ENCODE assay signal across 24 cellular contexts in the genomic region with DNA sequence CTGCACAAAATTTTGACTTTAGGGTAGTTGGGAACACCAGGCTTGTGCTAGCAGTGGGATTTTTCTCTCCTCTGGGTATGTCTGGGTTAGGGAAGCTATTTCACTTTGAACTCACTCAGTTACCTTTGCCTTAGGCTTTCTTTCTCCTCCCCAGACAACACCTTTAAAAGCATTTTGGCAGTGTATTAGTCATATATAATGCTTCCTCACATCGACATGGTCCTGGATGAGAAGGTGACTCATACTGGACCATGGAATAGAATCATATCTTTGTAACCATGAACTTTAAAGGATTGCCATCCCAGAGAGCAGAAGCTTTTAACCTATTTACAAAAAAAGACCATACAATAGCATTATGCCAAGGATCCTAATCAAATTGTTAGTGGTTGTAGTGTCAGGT. TPM values are rescaled to one million over a fixed set of nuclear protein-coding genes. Genes with fewer than 3 reads are reported as not detected.
DNase-seq lines count a peak whose midpoint lies in the region; ATAC-seq and TF ChIP-seq lines count a peak whose summit lies in the region.
"Had no signal": no experiment of that assay in that cellular context is flagged by ENCODE, and none has a peak within 500 bp of the region (broad histone marks: within the 10 kb centered on the region; RNA-seq: fewer than 3 reads in every experiment).

No MANE protein-coding gene starts in this region.

- H3K4me1 Mint-ChIP-seq in activated T-cell treated with anti-CD3 and anti-CD28 coated beads, Interleukin-2, amount 50 U/mL, for 4 hours (ENCODE audit: low read depth): peaks cover 4% of the 10 kb centered on the region

- H3K36me3 ChIP-seq in PC-3 (ENCODE audit: low read depth, low read length) (no peaks in the 10 kb centered on the region), esophagus muscularis mucosa (no peaks in the 10 kb centered on the region), smooth muscle cell (ENCODE audit: low read depth) (no peaks in the 10 kb centered on the region)
- H3K36me3 ChIP-seq: Peyer's patch had no signal

- WGBS in esophagus muscularis mucosa: 33% methylated on average over 1 of the region's 1 CpG
- 26% methylated on average over 1 of the region's 1 CpG for WGBS in smooth muscle cell (ENCODE audit: low lambda C conversion rate)

- TF ChIP-seq CTCF in PC-3 (conservative IDR thresholded peaks at IDR 0.05; ENCODE audit: low read depth, low read length): no peak
- TF ChIP-seq CTCF in esophagus muscularis mucosa (IDR thresholded peaks at IDR 0.05): no peak
- TF ChIP-seq CTCF in smooth muscle cell (IDR thresholded peaks at IDR 0.05; ENCODE audit: borderline replicate concordance, insufficient read depth, poor library complexity, severe bottlenecking): no peak

- DNase-seq in PC-3 (peak; percentile 56), SW480 (ENCODE audit: low spot score) (peak; percentile 55), esophagus muscularis mucosa (ENCODE audit: extremely low spot score) (peak; percentile 26), smooth muscle cell (lab: John Stamatoyannopoulos, UW; ENCODE audit: unreplicated experiment) (no peak), cardiac septum (ENCODE audit: low spot score) (no peak), activated gamma-delta T cell (lab: John Stamatoyannopoulos, UW) (no peak)
- no peak for DNase-seq in activated T-cell treated with anti-CD3 and anti-CD28 coated beads, Interleukin-2, amount 50 U/mL, for 4 hours
- DNase-seq: AML-193; C1 segment of cervical spinal cord; CD8-positive, alpha-beta T cell; DMS53; EL; KBM-7; NCI-H1092 treated with DMSO at 0.1 percent for 48 hours; NCI-H1436 treated with DMSO at 0.1 percent for 48 hours; NCI-H1930; NCI-H345; NCI-H524; NCI-H774; NK-92 treated with Interleukin-12 subunit alpha and Interleukin-12 subunit beta, amount 100 ng/mL, for 24 hours; Peyer's patch; Right ventricle myocardium superior had no signal

- H3K4me1 ChIP-seq in PC-3 (ENCODE audit: insufficient read depth, low read length): no peaks in the 10 kb centered on the region
- peaks cover 0 to 36% (median 35%) of the 10 kb centered on the region in 4 donors for H3K4me1 ChIP-seq in esophagus muscularis mucosa
- H3K4me1 ChIP-seq in smooth muscle cell (ENCODE audit: low read depth): no peaks in the 10 kb centered on the region
- H3K4me1 ChIP-seq: Peyer's patch had no signal

- CTCF ChIA-PET in PC-3 (lab: Charles Lee): no interaction called here

- H3K27ac ChIP-seq in PC-3 (ENCODE audit: low read length) (no peak overlapping the region), esophagus muscularis mucosa (replicated peaks in 1 of 4) (no peak overlapping the region), smooth muscle cell (ENCODE audit: low read depth) (peak overlapping the region; percentile 68)
- H3K27ac ChIP-seq: Peyer's patch, SK-N-MC had no signal

- H3K36me3 Mint-ChIP-seq in activated T-cell treated with anti-CD3 and anti-CD28 coated beads, Interleukin-2, amount 50 U/mL, for 4 hours (ENCODE audit: insufficient read depth): no peaks in the 10 kb centered on the region
- H3K36me3 Mint-ChIP-seq: CD8-positive, alpha-beta T cell had no signal

- H3K9me3 ChIP-seq in PC-3 (ENCODE audit: low read length): no peaks in the 10 kb centered on the region
- no peaks in the 10 kb centered on the region for H3K9me3 ChIP-seq in esophagus muscularis mucosa
- H3K9me3 ChIP-seq in smooth muscle cell (replicated peaks; ENCODE audit: low read depth): no peaks in the 10 kb centered on the region
- H3K9me3 ChIP-seq: Peyer's patch had no signal

- no peak overlapping the region for H3K4me3 ChIP-seq in PC-3 (ENCODE audit: low read length)
- no peak overlapping the region for H3K4me3 ChIP-seq in esophagus muscularis mucosa
- H3K4me3 ChIP-seq in smooth muscle cell: no peak overlapping the region
- H3K4me3 ChIP-seq: Peyer's patch, SK-N-MC had no signal

- POLR2A ChIA-PET in PC-3 (lab: Charles Lee; ENCODE audit: unreplicated experiment): no interaction called here

- no peaks in the 10 kb centered on the region for H3K79me2 ChIP-seq in PC-3 (ENCODE audit: low read length)
- peaks cover 3% of the 10 kb centered on the region for H3K79me2 ChIP-seq in smooth muscle cell (ENCODE audit: low read depth)

- ATAC-seq in PC-3: peak; percentile 46; the same call in 1 of the 2 replicates
- no peak for ATAC-seq in activated T-cell treated with anti-CD3 and anti-CD28 coated beads, Interleukin-2, amount 50 U/mL, for 4 hours
- ATAC-seq: CD8-positive, alpha-beta T cell; HCT116 had no signal

- H4K20me1 ChIP-seq in PC-3 (ENCODE audit: low read length) (no peaks in the 10 kb centered on the region), smooth muscle cell (ENCODE audit: low read depth) (no peaks in the 10 kb centered on the region)

- H3K4me3 Mint-ChIP-seq in activated T-cell treated with anti-CD3 and anti-CD28 coated beads, Interleukin-2, amount 50 U/mL, for 4 hours: no peak overlapping the region
- H3K4me3 Mint-ChIP-seq: CD8-positive, alpha-beta T cell had no signal

- intact Hi-C loops in PC-3 (cut with micrococcal nuclease) (loop anchor here (10.0 kb wide), 1 partner anchor 71 kb away; no protein-coding TSS in a partner anchor), esophagus muscularis mucosa (cut with DNase I) (no loop called here), cardiac septum (cut with DNase I) (no loop called here)

- no TSS peak for BruUV-seq in PC-3 (replicated peaks; lab: Mats Ljungman, UMichigan)

- peaks cover 61% of the 10 kb centered on the region for H3K27me3 Mint-ChIP-seq in activated T-cell treated with anti-CD3 and anti-CD28 coated beads, Interleukin-2, amount 50 U/mL, for 4 hours (ENCODE audit: low read depth)

- TF ChIP-seq EP300 in esophagus muscularis mucosa (IDR thresholded peaks at IDR 0.05): no peak

- no peaks in the 10 kb centered on the region for H3K9me2 ChIP-seq in PC-3 (replicated peaks; ENCODE audit: low read length)

- H3K9me3 Mint-ChIP-seq in activated T-cell treated with anti-CD3 and anti-CD28 coated beads, Interleukin-2, amount 50 U/mL, for 4 hours: no peaks in the 10 kb centered on the region
- H3K9me3 Mint-ChIP-seq: CD8-positive, alpha-beta T cell had no signal

- H3K27me3 ChIP-seq in PC-3 (ENCODE audit: low read length) (peaks cover 93% of the 10 kb centered on the region), esophagus muscularis mucosa (peaks cover 0 to 22% (median 0%) of the 10 kb centered on the region in 4 donors), smooth muscle cell (ENCODE audit: low read depth) (peaks cover 48% of the 10 kb centered on the region)
- H3K27me3 ChIP-seq: Peyer's patch had no signal

- H3K4me2 ChIP-seq in PC-3 (ENCODE audit: low read length): no peak overlapping the region
- peak overlapping the region; percentile 12 for H3K4me2 ChIP-seq in smooth muscle cell

- no peak for TF ChIP-seq POLR2A in esophagus muscularis mucosa (IDR thresholded peaks at IDR 0.05; ENCODE audit: low read depth)

- H3K9ac ChIP-seq in PC-3 (ENCODE audit: low read length) (no peak overlapping the region), smooth muscle cell (ENCODE audit: low read depth) (no peak overlapping the region)

- H3F3A ChIP-seq in PC-3 (ENCODE audit: low read length, unreplicated experiment) (no peaks in the 10 kb centered on the region), smooth muscle cell (ENCODE audit: low read depth) (no peaks in the 10 kb centered on the region)

- no peak overlapping the region for H2AFZ ChIP-seq in PC-3 (ENCODE audit: low read length)
- H2AFZ ChIP-seq in smooth muscle cell (ENCODE audit: low read depth): no peak overlapping the region

RNA-seq across cellular contexts. Expression of a gene that starts 2.7 kb away (rescaled TPM):
- total RNA-seq in PC-3 (2014; rRNA removed) (not detected in 2 replicates), esophagus muscularis mucosa (1 to 10 TPM; 3.7 to 7.2 (median 4.5) TPM), smooth muscle cell (5.0 and 6.2 TPM in 2 replicates), cardiac septum (0.54 TPM)
- polyA plus RNA-seq in smooth muscle cell: 0.23 and 4.6 TPM in 2 replicates
- not detected for total RNA-seq in activated T-cell treated with anti-CD3 and anti-CD28 coated beads, Interleukin-2, amount 50 U/mL, for 4 hours
- total RNA-seq: CD8-positive, alpha-beta T cell; Right ventricle myocardium superior had no signal

Comparison
In these comparisons a context has a peak if more than half of its experiments do, and no peak if none do; other contexts are left out.
1. DNase-seq: peak in PC-3 (single experiment), SW480 (single experiment) and esophagus muscularis mucosa (single experiment); none in smooth muscle cell (single experiment), activated T-cell treated with anti-CD3 and anti-CD28 coated beads, Interleukin-2, amount 50 U/mL, for 4 hours (single experiment), cardiac septum (single experiment) and activated gamma-delta T cell (single experiment).